8 cellular contexts compared by ENCODE assay signal in genomic region chr3:184155644-184156521, GRCh38. TPM values are rescaled to one million over a fixed set of nuclear protein-coding genes. Genes with fewer than 3 reads are reported as not detected.
A peak's percentile ranks its signal among the peaks of the same experiment; 100 is the strongest.
DNase-seq lines count a peak whose midpoint lies in the region; ATAC-seq and TF ChIP-seq lines count a peak whose summit lies in the region.

No MANE protein-coding gene starts in this region.

- peaks cover 0 to 2% of the 10 kb centered on the region in 2 donors for H3K4me1 ChIP-seq in aorta (ENCODE audit: control insufficient read depth in 1 of 2, insufficient read depth in 2 of 2, low read length in 2 of 2)

- H3K27ac Mint-ChIP-seq in neural crest cell (ENCODE audit: unreplicated experiment), result peak overlapping the region; percentile 96

- H3K27ac ChIP-seq in aorta (ENCODE audit: low read depth in 1 of 2, low read length in 2 of 2), result peak overlapping the region; percentile 34 to 81

- no peaks in the 10 kb centered on the region for H3K27me3 Mint-ChIP-seq in activated T-cell treated with anti-CD3 and anti-CD28 coated beads, Interleukin-2, amount 50 U/mL, for 4 hours (ENCODE audit: low read depth)
- no peaks in the 10 kb centered on the region for H3K27me3 Mint-ChIP-seq in neural crest cell (ENCODE audit: low read depth)

- peak; percentile 74 to 78 for ATAC-seq in activated T-cell treated with anti-CD3 and anti-CD28 coated beads, Interleukin-2, amount 50 U/mL, for 4 hours
- ATAC-seq in aorta (ENCODE audit: low FRiP score), result peak; percentile 49

- H3K9me3 ChIP-seq in aorta (ENCODE audit: control insufficient read depth, low read length), result no peaks in the 10 kb centered on the region

- no peaks in the 10 kb centered on the region for H3K9me3 Mint-ChIP-seq in activated T-cell treated with anti-CD3 and anti-CD28 coated beads, Interleukin-2, amount 50 U/mL, for 4 hours
- H3K9me3 Mint-ChIP-seq in neural crest cell, result no peaks in the 10 kb centered on the region

- no peaks in the 10 kb centered on the region for H3K36me3 Mint-ChIP-seq in activated T-cell treated with anti-CD3 and anti-CD28 coated beads, Interleukin-2, amount 50 U/mL, for 4 hours (ENCODE audit: insufficient read depth)
- no peaks in the 10 kb centered on the region for H3K36me3 Mint-ChIP-seq in neural crest cell (ENCODE audit: low read depth)

- POLR2A ChIA-PET in HEK293T (lab: Yijun Ruan, JAX), result interaction anchor here (0.6 to 2.1 kb wide), 7 partner anchors 11 to 523 kb away, joined by 3 to 15 read pairs (median 3); partner anchors contain the start of gene EIF2B5

- 0 to 1% methylated on average over 45 to 47 of the region's 47 CpGs for WGBS in aorta, 2 donors

- intact Hi-C loops in aorta (cut with DNase I), result loop anchor here in 1 of 2 donors (5.0 kb wide), 1 partner anchor 91 kb away; the partner anchor contains the start of genes ALG3 and EEF1AKMT4

- H3K4me1 Mint-ChIP-seq in activated T-cell treated with anti-CD3 and anti-CD28 coated beads, Interleukin-2, amount 50 U/mL, for 4 hours (ENCODE audit: low read depth), result peaks cover 28% of the 10 kb centered on the region
- H3K4me1 Mint-ChIP-seq in neural crest cell, result peaks cover 42% of the 10 kb centered on the region

- H3K36me3 ChIP-seq in aorta (ENCODE audit: control insufficient read depth in 1 of 2, insufficient read depth in 2 of 2, low read length in 1 of 2), result no peaks in the 10 kb centered on the region

- in situ Hi-C loops in GM13977 (cut with MboI; ENCODE audit: low pct_unique_long_range_greater_than_20kb, low sequenced_read_pairs, unreplicated experiment), result no loop called here

- DNase-seq in GM13977 (ENCODE audit: low spot score), result peak; percentile 65
- peak; percentile 18 for DNase-seq in HEK293T (ENCODE audit: extremely low spot score)
- peak; percentile 53 for DNase-seq in NCI-H2107 (lab: John Stamatoyannopoulos, UW)
- peak; percentile 30 for DNase-seq in activated T-cell treated with anti-CD3 and anti-CD28 coated beads, Interleukin-2, amount 50 U/mL, for 4 hours
- DNase-seq in fibroblast of the aortic adventitia (ENCODE audit: low read depth), result no peak
- DNase-seq in neural crest cell (ENCODE audit: low read depth, low spot score), result peak; percentile 33
- peak; percentile 72 to 84 for DNase-seq in aorta
- no peak for DNase-seq in epidermal melanocyte (ENCODE audit: insufficient read length, low spot score)

- peak overlapping the region; percentile 97 for H3K4me3 ChIP-seq in fibroblast of the aortic adventitia (ENCODE audit: low read depth, low read length)
- H3K4me3 ChIP-seq in aorta (ENCODE audit: low read length in 2 of 2), result peak overlapping the region; percentile 65 to 82

- CTCF ChIA-PET in HEK293T (lab: Yijun Ruan, JAX), result no interaction called here

- H3K4me3 Mint-ChIP-seq in activated T-cell treated with anti-CD3 and anti-CD28 coated beads, Interleukin-2, amount 50 U/mL, for 4 hours, result peak overlapping the region; percentile 93
- peak overlapping the region; percentile 93 for H3K4me3 Mint-ChIP-seq in neural crest cell

- no peaks in the 10 kb centered on the region for H3K27me3 ChIP-seq in aorta (ENCODE audit: control insufficient read depth in 1 of 2, insufficient read depth in 2 of 2, low read length in 1 of 2)

- TF ChIP-seq CTCF in GM13977 (IDR thresholded peaks at IDR 0.05; ENCODE audit: extremely low read depth, insufficient read depth, missing control alignments), result no peak
- TF ChIP-seq CTCF in fibroblast of the aortic adventitia (IDR thresholded peaks at IDR 0.05; ENCODE audit: insufficient read depth, low read length), result no peak
- TF ChIP-seq CTCF in neural crest cell (conservative IDR thresholded peaks at IDR 0.05), result no peak

TF ChIP-seq in HEK293T, 16 proteins besides CTCF, POLR2A, EP300 and RAD21:
- TF ChIP-seq NFRKB (IDR thresholded peaks at IDR 0.05), result no peak

RNA-seq across cellular contexts. Expression of gene DVL3, which starts 0.7 kb away (rescaled TPM):
- 10 to 100 TPM; 38.7 to 46.4 (median 40.3) TPM for total RNA-seq in activated T-cell treated with anti-CD3 and anti-CD28 coated beads, Interleukin-2, amount 50 U/mL, for 4 hours
- total RNA-seq in fibroblast of the aortic adventitia (ENCODE audit: low replicate concordance) (28.2 and 66.8 TPM in 2 replicates), neural crest cell (90.9 and 93.8 TPM in 2 replicates), aorta (10 to 100 TPM; 66.7 to 77.1 TPM)
- polyA plus RNA-seq in aorta, result 10 to 100 TPM; 13.5 to 55.6 TPM

RNA-seq across cellular contexts. Expression of gene AP2M1, which starts 18.8 kb away (rescaled TPM):
- total RNA-seq in activated T-cell treated with anti-CD3 and anti-CD28 coated beads, Interleukin-2, amount 50 U/mL, for 4 hours, result 100 to 1,000 TPM; 242 to 255 (median 251) TPM
- total RNA-seq in fibroblast of the aortic adventitia (ENCODE audit: low replicate concordance), result 364 and 380 TPM in 2 replicates
- total RNA-seq in neural crest cell, result 271 and 289 TPM in 2 replicates
- total RNA-seq in aorta, result 100 to 1,000 TPM; 249 to 250 TPM
- polyA plus RNA-seq in aorta, result 100 to 1,000 TPM; 234 to 237 TPM

RNA-seq across cellular contexts. Expression of gene EIF2B5, which starts 20.7 kb away (rescaled TPM):
- total RNA-seq in activated T-cell treated with anti-CD3 and anti-CD28 coated beads, Interleukin-2, amount 50 U/mL, for 4 hours, result 10 to 100 TPM; 91.7 to 94.5 (median 92.6) TPM
- total RNA-seq in fibroblast of the aortic adventitia (ENCODE audit: low replicate concordance), result 18.4 and 28.1 TPM in 2 replicates
- 54.8 and 57.7 TPM in 2 replicates for total RNA-seq in neural crest cell
- total RNA-seq in aorta, result 10 to 100 TPM; 32.2 to 32.9 TPM
- 10 to 100 TPM; 24.3 to 53.1 TPM for polyA plus RNA-seq in aorta

RNA-seq across cellular contexts. Expression of gene ABCF3, which starts 30.1 kb away (rescaled TPM):
- total RNA-seq in activated T-cell treated with anti-CD3 and anti-CD28 coated beads, Interleukin-2, amount 50 U/mL, for 4 hours, result 10 to 100 TPM; 79.7 to 91.2 (median 84.4) TPM
- total RNA-seq in fibroblast of the aortic adventitia (ENCODE audit: low replicate concordance) (32.4 and 49.4 TPM in 2 replicates), neural crest cell (63.9 and 67.3 TPM in 2 replicates), aorta (10 to 100 TPM; 44.1 to 57.1 TPM)
- 10 to 100 TPM; 30.1 to 75.6 TPM for polyA plus RNA-seq in aorta

RNA-seq across cellular contexts. Expression of gene HTR3E, which starts 59.0 kb away (rescaled TPM):
- not detected for total RNA-seq in activated T-cell treated with anti-CD3 and anti-CD28 coated beads, Interleukin-2, amount 50 U/mL, for 4 hours
- total RNA-seq in fibroblast of the aortic adventitia (ENCODE audit: low replicate concordance) (not detected in 2 replicates), neural crest cell (not detected in 2 replicates), aorta (not detected)
- polyA plus RNA-seq in aorta, result not detected

Comparison
In these comparisons a context has a peak if more than half of its experiments do, and no peak if none do; other contexts are left out.
1. DNase-seq: peak in GM13977 (single experiment), HEK293T (single experiment), NCI-H2107 (single experiment), activated T-cell treated with anti-CD3 and anti-CD28 coated beads, Interleukin-2, amount 50 U/mL, for 4 hours (single experiment), neural crest cell (single experiment) and aorta (2 of 2); none in fibroblast of the aortic adventitia (single experiment) and epidermal melanocyte (single experiment).